In the genomic region with DNA sequence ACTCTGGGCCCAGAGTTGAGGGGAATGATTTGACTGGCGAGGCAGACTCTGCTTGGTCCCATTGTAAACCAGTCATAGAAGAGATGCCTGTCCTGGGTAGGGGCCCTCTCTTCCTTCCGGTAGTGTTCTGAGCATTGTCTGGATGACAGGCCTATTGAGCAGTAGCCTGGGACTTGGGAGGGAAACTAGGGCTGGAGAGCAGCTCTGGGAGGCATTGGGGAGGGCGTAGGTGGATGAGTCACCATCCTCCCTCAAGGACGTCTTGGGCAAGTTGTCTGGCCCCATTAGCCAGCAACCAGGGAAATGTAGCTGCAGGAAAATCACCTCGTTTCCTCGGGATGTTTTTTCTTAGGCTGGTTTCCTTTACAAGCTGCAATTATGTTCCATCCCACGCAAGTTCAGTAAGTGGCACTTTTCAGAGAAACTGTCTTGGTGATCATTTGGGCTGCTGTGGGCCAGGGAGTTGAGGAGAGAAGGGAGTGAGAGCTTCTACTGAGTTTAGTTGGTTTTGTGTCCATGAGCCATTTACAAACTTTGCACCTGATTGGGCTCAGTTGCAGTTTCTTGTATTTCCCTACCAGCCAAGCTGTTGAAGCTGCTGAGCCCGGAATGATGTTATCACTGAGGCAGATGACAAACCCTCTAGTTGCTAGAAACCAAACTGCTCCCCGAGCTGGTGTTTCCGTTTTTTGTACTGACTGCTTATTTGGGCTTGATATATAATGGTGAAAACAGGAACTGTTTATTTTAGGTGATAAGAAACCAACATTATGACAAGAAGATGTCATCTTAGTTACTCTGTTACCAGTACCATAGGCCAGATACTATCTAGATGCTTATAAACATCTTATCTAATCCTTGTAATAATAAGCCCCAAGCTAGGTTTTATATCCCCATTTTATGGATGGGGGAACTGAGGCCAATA, we compare ENCODE assay signal across 7 cellular contexts.
DNase-seq lines count a peak whose midpoint lies in the region; ATAC-seq and TF ChIP-seq lines count a peak whose summit lies in the region.

No MANE protein-coding gene starts in this region.

- no peaks in the 10 kb centered on the region for H3K9me2 ChIP-seq in PC-9 (ENCODE audit: insufficient read depth)

- peak overlapping the region; percentile 82 for H3K4me2 ChIP-seq in PC-9

- H3K79me2 ChIP-seq in PC-9 (ENCODE audit: low read depth) = peaks cover 82% of the 10 kb centered on the region

- POLR2A ChIA-PET in PC-9 (lab: Charles Lee; ENCODE audit: unreplicated experiment) = interaction anchor here (0.6 to 1.0 kb wide), 7 partner anchors 14 to 427 kb away, joined by 3 to 9 read pairs (median 4); no protein-coding TSS in a partner anchor

- intact Hi-C loops in PC-9 (cut with micrococcal nuclease; ENCODE audit: unreplicated experiment) = loop anchor here (1.0 to 10.0 kb wide), 4 partner anchors 147 to 350 kb away; partner anchors contain the start of genes CHST11 and SLC41A2
- intact Hi-C loops in heart left ventricle (cut with DNase I) = loop anchor here in 4 of 10 donors (10.0 kb wide), 1 partner anchor 150 kb away; the partner anchor contains the start of gene CHST11 (in 4 of the 4)

- ATAC-seq in GM18873 (IDR thresholded peaks at IDR 0.05; ENCODE audit: low FRiP score, unreplicated experiment) (peak; percentile 67), HG03045 (IDR thresholded peaks at IDR 0.05; ENCODE audit: unreplicated experiment) (peak; percentile 54), heart left ventricle (peak; percentile 70 to 97 (median 96))

- H3K4me1 ChIP-seq in PC-9 (replicated peaks; ENCODE audit: insufficient read depth) (peaks cover 80% of the 10 kb centered on the region), heart left ventricle (peaks cover 0 to 89% (median 17%) of the 10 kb centered on the region in 12 donors)

- H3K27me3 ChIP-seq in PC-9 (ENCODE audit: insufficient read depth, low read depth) (no peaks in the 10 kb centered on the region), heart left ventricle (no peaks in the 10 kb centered on the region)

- TSS peak; percentile 58 for BruUV-seq in PC-9 (replicated peaks; lab: Mats Ljungman, UMichigan)

- 39 to 58% (median 43%) methylated on average over 9 to 10 of the region's 10 CpGs for WGBS in heart left ventricle, 4 donors

- H3K4me3 ChIP-seq in PC-9 (peak overlapping the region; percentile 45; the same call in 1 of the 2 replicates), heart left ventricle (peak overlapping the region in 1 of 12 donors; percentile 16)

- H2AFZ ChIP-seq in PC-9 = no peak overlapping the region

- TF ChIP-seq CTCF in PC-9 (conservative IDR thresholded peaks at IDR 0.05) = no peak
- no peak for TF ChIP-seq CTCF in heart left ventricle (IDR thresholded peaks at IDR 0.05)

- CTCF ChIA-PET in PC-9 (lab: Charles Lee) = no interaction called here

- H4K20me1 ChIP-seq in PC-9 (ENCODE audit: insufficient read depth) = no peaks in the 10 kb centered on the region

- no peak for TF ChIP-seq POLR2A in heart left ventricle (IDR thresholded peaks at IDR 0.05)

- DNase-seq in PC-9 (peak; percentile 77 to 90), heart left ventricle (peak; percentile 61 to 91 (median 71)), pulmonary artery endothelial cell (ENCODE audit: low read depth, low spot score) (peak; percentile 89), NCI-H1694 treated with DMSO at 0.1 percent for 48 hours (lab: John Stamatoyannopoulos, UW) (no peak)
- DNase-seq in activated gamma-delta T cell treated with anti-CD3 and anti-CD28 coated beads, Interleukin-2, amount 50 U/mL, for 16 hours (ENCODE audit: low read depth) = peak; percentile 15

- H3K36me3 ChIP-seq in PC-9 (ENCODE audit: low read depth) (no peaks in the 10 kb centered on the region; the same call in 1 of the 2 replicates), heart left ventricle (no peaks in the 10 kb centered on the region)

- H3K27ac ChIP-seq in PC-9 = peak overlapping the region; percentile 95
- H3K27ac ChIP-seq in heart left ventricle = peak overlapping the region in 11 of 12 donors; percentile 26 to 91 (median 63)

- H3F3A ChIP-seq in PC-9 (ENCODE audit: insufficient read depth, low read depth) = peaks cover 70% of the 10 kb centered on the region

- H3K9me3 ChIP-seq in PC-9 (ENCODE audit: insufficient read depth, low read depth) = no peaks in the 10 kb centered on the region
- no peaks in the 10 kb centered on the region for H3K9me3 ChIP-seq in heart left ventricle
